14 cellular contexts compared by ENCODE assay signal in genomic region chr6:84362180-84362821, GRCh38.
DNase-seq lines count a peak whose midpoint lies in the region; ATAC-seq, FAIRE-seq and TF ChIP-seq lines count a peak whose summit lies in the region.
"Had no signal": no experiment of that assay in that cellular context is flagged by ENCODE, and none has a peak within 500 bp of the region (broad histone marks: within the 10 kb centered on the region; RNA-seq: fewer than 3 reads in every experiment).

No MANE protein-coding gene starts in this region.

- no peak overlapping the region for H2BK15ac ChIP-seq in IMR-90 (ENCODE audit: low read depth, low read length)

- BruUV-seq in IMR-90 (replicated peaks; lab: Mats Ljungman, UMichigan) (no TSS peak), K562 (replicated peaks; lab: Mats Ljungman, UMichigan) (no TSS peak)

- H3K56ac ChIP-seq in IMR-90 (ENCODE audit: extremely low read depth, insufficient read depth, low read length): no peak overlapping the region

- WGBS in IMR-90 (ENCODE audit: extremely low coverage in 2 of 2, insufficient read length in 1 of 2), 2 experiments: no CpG with 5 or more reads among the region's 1 CpG
- 0% methylated on average over 1 of the region's 1 CpG for WGBS in K562 (ENCODE audit: insufficient coverage, low coverage, missing lambda C conversion rate)
- WGBS in pancreas, 2 donors: 27 to 47% methylated on average over 1 of the region's 1 CpG
- WGBS in right cardiac atrium: 42% methylated on average over 1 of the region's 1 CpG

- H2AFZ ChIP-seq in IMR-90 (replicated peaks; ENCODE audit: low read length, poor library complexity) (no peak overlapping the region), K562 (ENCODE audit: low read depth, low read length) (no peak overlapping the region)

- POLR2A ChIA-PET in IMR-90 (lab: Charles Lee; ENCODE audit: unreplicated experiment) (no interaction called here), K562 (lab: Yijun Ruan, JAX) (no interaction called here)

- TF ChIP-seq CTCF in IMR-90 (conservative IDR thresholded peaks at IDR 0.05; ENCODE audit: low read depth, low read length): no peak
- no peak for TF ChIP-seq CTCF in K562 (IDR thresholded peaks at IDR 0.05 in 2 of 3, conservative IDR thresholded peaks at IDR 0.05 in 1 of 3; ENCODE audit: insufficient read depth in 2 of 3, low read depth in 1 of 3, low read length in 3 of 3)
- no peak for TF ChIP-seq CTCF in foreskin fibroblast (IDR thresholded peaks at IDR 0.05; ENCODE audit: low read depth, low read length)
- no peak for TF ChIP-seq CTCF in pancreas (IDR thresholded peaks at IDR 0.05)

- H3K4me2 ChIP-seq in IMR-90 (ENCODE audit: low read depth, low read length) (no peak overlapping the region), K562 (ENCODE audit: insufficient read depth, low read length) (no peak overlapping the region)

- no peak overlapping the region for H3K4ac ChIP-seq in IMR-90 (ENCODE audit: low read depth, low read length)

- H3K18ac ChIP-seq in IMR-90 (ENCODE audit: low read depth, low read length): no peak overlapping the region

- H2AK5ac ChIP-seq in IMR-90 (ENCODE audit: low read depth, low read length): no peak overlapping the region

- H2AK9ac ChIP-seq in IMR-90 (replicated peaks; ENCODE audit: low read depth, low read length, poor library complexity): no peak overlapping the region

- H3K79me1 ChIP-seq in IMR-90 (ENCODE audit: low read depth in 1 of 2, low read length in 2 of 2): no peaks in the 10 kb centered on the region

- H3K27ac ChIP-seq in IMR-90 (ENCODE audit: insufficient read depth, low read length) (no peak overlapping the region), K562 (ENCODE audit: extremely low read depth, low read depth, low read length) (no peak overlapping the region), pancreas (no peak overlapping the region), right cardiac atrium (ENCODE audit: low read length) (no peak overlapping the region)

- H3K23ac ChIP-seq in IMR-90 (ENCODE audit: low read depth, low read length): no peak overlapping the region

- H3K9me1 ChIP-seq in IMR-90 (ENCODE audit: insufficient read depth, low read length) (no peaks in the 10 kb centered on the region), K562 (ENCODE audit: control insufficient read depth, insufficient read depth, low read length) (no peaks in the 10 kb centered on the region)

- H3K27me3 ChIP-seq in IMR-90 (ENCODE audit: control insufficient read depth, insufficient read depth, low read length) (no peaks in the 10 kb centered on the region), K562 (ENCODE audit: control insufficient read depth in 2 of 2, insufficient read depth in 2 of 2, low read length in 2 of 2) (no peaks in the 10 kb centered on the region), pancreas (no peaks in the 10 kb centered on the region), right cardiac atrium (ENCODE audit: control insufficient read depth, insufficient read depth) (no peaks in the 10 kb centered on the region)

- H4K91ac ChIP-seq in IMR-90 (ENCODE audit: insufficient read depth, low read depth, low read length): no peak overlapping the region

- no peak for DNase-seq in GM12892 (ENCODE audit: insufficient read length)
- DNase-seq in IMR-90: no peak
- no peak for DNase-seq in K562 (ENCODE audit: extremely low read depth in 1 of 4, low spot score in 3 of 4)
- peak; percentile 29 to 58 for DNase-seq in foreskin fibroblast
- DNase-seq in pancreas: no peak
- no peak for DNase-seq in right cardiac atrium
- DNase-seq: ACHN; C1 segment of cervical spinal cord; Calu3; CD4-positive, alpha-beta T cell; DMS 273 treated with DMSO at 0.1 percent for 48 hours; H7 had no signal

- H2BK120ac ChIP-seq in IMR-90 (ENCODE audit: low read depth, low read length): no peak overlapping the region

- intact Hi-C loops in IMR-90 (cut with micrococcal nuclease): no loop called here
- intact Hi-C loops in K562 (cut with micrococcal nuclease): no loop called here
- intact Hi-C loops in pancreas (cut with DNase I): no loop called here
- intact Hi-C loops in right cardiac atrium (cut with DNase I): no loop called here

- H4K8ac ChIP-seq in IMR-90 (ENCODE audit: low read depth in 2 of 2, low read length in 2 of 2): no peak overlapping the region

- FAIRE-seq in GM12892 (lab: Jason Lieb, UNC) (peak; percentile 5), K562 (lab: Jason Lieb, UNC) (no peak), pancreas (lab: Jason Lieb, UNC) (no peak)

- H3K4me3 ChIP-seq in IMR-90 (ENCODE audit: insufficient read depth, low read depth, low read length) (no peak overlapping the region), K562 (no peak overlapping the region), foreskin fibroblast (ENCODE audit: low read depth in 1 of 2, low read length in 2 of 2) (no peak overlapping the region), pancreas (no peak overlapping the region), right cardiac atrium (ENCODE audit: low read length) (no peak overlapping the region)

- no peak for TF ChIP-seq RAD21 in IMR-90 (IDR thresholded peaks at IDR 0.05; ENCODE audit: low read length)
- no peak for TF ChIP-seq RAD21 in K562 (CRISPR knock-in tag; conservative IDR thresholded peaks at IDR 0.05 in 1 of 2, IDR thresholded peaks at IDR 0.05 in 1 of 2)

- no peaks in the 10 kb centered on the region for H4K20me1 ChIP-seq in IMR-90 (ENCODE audit: insufficient read depth, low read length)
- H4K20me1 ChIP-seq in K562 (replicated peaks; ENCODE audit: control insufficient read depth, insufficient read depth, low read length): no peaks in the 10 kb centered on the region

- in situ Hi-C loops in IMR-90 (cut with MboI; ENCODE audit: low sequenced_read_pairs): no loop called here
- in situ Hi-C loops in K562 (cut with MboI): no loop called here

- H3K36me3 ChIP-seq in IMR-90 (ENCODE audit: control insufficient read depth, insufficient read depth, low read length) (no peaks in the 10 kb centered on the region), K562 (ENCODE audit: control insufficient read depth, insufficient read depth, low read length) (no peaks in the 10 kb centered on the region), pancreas (no peaks in the 10 kb centered on the region)

- no peak overlapping the region for H4K5ac ChIP-seq in IMR-90 (ENCODE audit: low read depth, low read length)

- no peaks in the 10 kb centered on the region for H3K79me2 ChIP-seq in K562 (ENCODE audit: control insufficient read depth, insufficient read depth, low read length)

- ATAC-seq in IMR-90 (ENCODE audit: low read depth) (no peak), K562 (no peak), GM18870 (IDR thresholded peaks at IDR 0.05; ENCODE audit: unreplicated experiment) (no peak), pancreas (no peak), GM18498 (IDR thresholded peaks at IDR 0.05; ENCODE audit: unreplicated experiment) (no peak), right cardiac atrium (no peak)

- H3K9ac ChIP-seq in IMR-90 (ENCODE audit: low read depth, low read length) (no peak overlapping the region), K562 (ENCODE audit: insufficient read depth in 1 of 2, low read depth in 2 of 2, low read length in 2 of 2) (no peak overlapping the region)

- H2BK5ac ChIP-seq in IMR-90 (ENCODE audit: low read depth, low read length, poor library complexity, severe bottlenecking): no peak overlapping the region

- CTCF ChIA-PET in IMR-90 (lab: Yijun Ruan, JAX): no interaction called here
- CTCF ChIA-PET in K562 (lab: Yijun Ruan, JAX; ENCODE audit: low intra/inter-chr PET ratio): no interaction called here

- H3K9me3 ChIP-seq in IMR-90 (ENCODE audit: control insufficient read depth, insufficient read depth, low read length): no peaks in the 10 kb centered on the region
- no peaks in the 10 kb centered on the region for H3K9me3 ChIP-seq in K562 (replicated peaks; ENCODE audit: control insufficient read depth, insufficient read depth, low read depth, low read length)
- no peaks in the 10 kb centered on the region for H3K9me3 ChIP-seq in pancreas
- no peaks in the 10 kb centered on the region for H3K9me3 ChIP-seq in right cardiac atrium (ENCODE audit: control insufficient read depth, low read length)

- H2BK20ac ChIP-seq in IMR-90 (ENCODE audit: low read depth, low read length): no peak overlapping the region

- H3K14ac ChIP-seq in IMR-90 (replicated peaks; ENCODE audit: low read depth, low read length): no peak overlapping the region

- dilution Hi-C loops in IMR-90 (cut with HindIII; ENCODE audit: low sequenced_read_pairs, unreplicated experiment): no loop called here

- TF ChIP-seq EP300 in K562 (IDR thresholded peaks at IDR 0.05; ENCODE audit: low read length): no peak

- TF ChIP-seq POLR2A in GM12892 (IDR thresholded peaks at IDR 0.05; ENCODE audit: low read depth, low read length) (no peak), IMR-90 (IDR thresholded peaks at IDR 0.05; ENCODE audit: low read depth, low read length) (no peak), K562 (conservative IDR thresholded peaks at IDR 0.05) (no peak)

- H3K4me1 ChIP-seq in IMR-90 (ENCODE audit: control insufficient read depth, insufficient read depth, low read length) (no peaks in the 10 kb centered on the region), K562 (replicated peaks in 1 of 2; ENCODE audit: control insufficient read depth in 2 of 2, insufficient read depth in 2 of 2, low read length in 2 of 2) (no peaks in the 10 kb centered on the region), pancreas (no peaks in the 10 kb centered on the region), right cardiac atrium (ENCODE audit: control insufficient read depth, insufficient read depth, low read length) (peaks cover 1% of the 10 kb centered on the region)

TF ChIP-seq in IMR-90, 13 proteins besides CTCF, POLR2A, EP300 and RAD21 (continues in another document):
- TF ChIP-seq CEBPB (IDR thresholded peaks at IDR 0.05; ENCODE audit: low read depth, low read length): peak; percentile 37; the same call in 1 of the 2 replicates
- TF ChIP-seq USF2 (IDR thresholded peaks at IDR 0.05; ENCODE audit: low read depth, low read length): no peak

Comparison
In these comparisons a context has a peak if more than half of its experiments do, and no peak if none do; other contexts are left out.
1. DNase-seq: peak in foreskin fibroblast (2 of 2); none in GM12892 (single experiment), IMR-90 (single experiment), K562 (0 of 4), pancreas (0 of 6) and right cardiac atrium (0 of 3).